20 cellular contexts compared by ENCODE assay signal in genomic region chr9:69936427-69936826, GRCh38.
DNase-seq lines count a peak whose midpoint lies in the region; ATAC-seq and TF ChIP-seq lines count a peak whose summit lies in the region.
"Had no signal": no experiment of that assay in that cellular context is flagged by ENCODE, and none has a peak within 500 bp of the region (broad histone marks: within the 10 kb centered on the region; RNA-seq: fewer than 3 reads in every experiment).

No MANE protein-coding gene starts in this region.

- H3K36me3 Mint-ChIP-seq in natural killer cell, result no peaks in the 10 kb centered on the region
- H3K36me3 Mint-ChIP-seq: activated CD8-positive, alpha-beta memory T cell treated with anti-CD3 and anti-CD28 coated beads, Interleukin-2, amount 10 ng/mL, durations not matched to agents 7 days and 5 days had no signal

- no peaks in the 10 kb centered on the region for H3K27me3 ChIP-seq in mammary epithelial cell (ENCODE audit: insufficient read depth, low read length)

- H2AFZ ChIP-seq in mammary epithelial cell (ENCODE audit: low read depth, low read length), result no peak overlapping the region

- H3K4me1 ChIP-seq in mammary epithelial cell (ENCODE audit: insufficient read depth, low read length), result peaks cover 10% of the 10 kb centered on the region

- BruUV-seq in mammary epithelial cell (replicated peaks; lab: Mats Ljungman, UMichigan), result no TSS peak

- peaks cover 4 to 5% of the 10 kb centered on the region in 2 donors for H3K9me3 Mint-ChIP-seq in natural killer cell

- in situ Hi-C loops in mammary epithelial cell (cut with MboI; ENCODE audit: low sequenced_read_pairs in 2 of 2), result no loop called here

- no peaks in the 10 kb centered on the region for H3K9me3 ChIP-seq in mammary epithelial cell (replicated peaks; ENCODE audit: insufficient read depth, low read length)

- peaks cover 2 to 8% of the 10 kb centered on the region in 2 donors for H3K27me3 Mint-ChIP-seq in natural killer cell (ENCODE audit: low read depth in 2 of 2)
- H3K27me3 Mint-ChIP-seq: activated CD8-positive, alpha-beta memory T cell treated with anti-CD3 and anti-CD28 coated beads, Interleukin-2, amount 10 ng/mL, durations not matched to agents 7 days and 5 days had no signal

- H3K9ac ChIP-seq in mammary epithelial cell (ENCODE audit: insufficient read depth, low read length), result no peak overlapping the region

- H3K4me1 Mint-ChIP-seq in natural killer cell, result no peaks in the 10 kb centered on the region
- H3K4me1 Mint-ChIP-seq: activated CD8-positive, alpha-beta memory T cell treated with anti-CD3 and anti-CD28 coated beads, Interleukin-2, amount 10 ng/mL, durations not matched to agents 7 days and 5 days; nephron had no signal

- dilution Hi-C loops in mammary epithelial cell (cut with HindIII; ENCODE audit: low sequenced_read_pairs), result loop anchor here (10.0 kb wide), 1 partner anchor 512 kb away; no protein-coding TSS in a partner anchor

- WGBS in mammary epithelial cell (ENCODE audit: low coverage, missing lambda C conversion rate), result 7% methylated on average over 1 of the region's 1 CpG

- no peak overlapping the region for H3K27ac Mint-ChIP-seq in natural killer cell
- H3K27ac Mint-ChIP-seq: activated CD8-positive, alpha-beta memory T cell treated with anti-CD3 and anti-CD28 coated beads, Interleukin-2, amount 10 ng/mL, durations not matched to agents 7 days and 5 days; nephron had no signal

- H3K4me2 ChIP-seq in mammary epithelial cell (ENCODE audit: insufficient read depth, low read depth, low read length), result no peak overlapping the region

- no peak overlapping the region for H3K27ac ChIP-seq in mammary epithelial cell (ENCODE audit: insufficient read depth, low read depth, low read length)
- H3K27ac ChIP-seq: SK-N-MC, VCaP had no signal

- CTCF ChIA-PET in mammary epithelial cell (lab: Charles Lee; ENCODE audit: low non-redundant PET), result no interaction called here

- H3K4me3 Mint-ChIP-seq in natural killer cell, result no peak overlapping the region
- H3K4me3 Mint-ChIP-seq: activated CD8-positive, alpha-beta memory T cell treated with anti-CD3 and anti-CD28 coated beads, Interleukin-2, amount 10 ng/mL, durations not matched to agents 7 days and 5 days; nephron had no signal

- no peaks in the 10 kb centered on the region for H3K36me3 ChIP-seq in mammary epithelial cell (ENCODE audit: insufficient read depth, low read length)

- no peak overlapping the region for H3K4me3 ChIP-seq in mammary epithelial cell (replicated peaks in 1 of 3; ENCODE audit: insufficient read depth in 1 of 3, low read depth in 2 of 3, low read length in 3 of 3)
- H3K4me3 ChIP-seq: SK-N-MC had no signal

- no peaks in the 10 kb centered on the region for H3K79me2 ChIP-seq in mammary epithelial cell (ENCODE audit: insufficient read depth, low read length)

- no peak for TF ChIP-seq CTCF in mammary epithelial cell (conservative IDR thresholded peaks at IDR 0.05 in 1 of 2, IDR thresholded peaks at IDR 0.05 in 1 of 2; ENCODE audit: extremely low read depth in 1 of 2, insufficient read depth in 1 of 2, low read depth in 1 of 2, low read length in 2 of 2)
- TF ChIP-seq CTCF in natural killer cell (IDR thresholded peaks at IDR 0.05), result no peak

- H4K20me1 ChIP-seq in mammary epithelial cell (ENCODE audit: insufficient read depth, low read length), result no peaks in the 10 kb centered on the region

- ATAC-seq in HG02763 (IDR thresholded peaks at IDR 0.05; ENCODE audit: unreplicated experiment) (no peak), natural killer cell (no peak)
- ATAC-seq: activated CD8-positive, alpha-beta memory T cell treated with anti-CD3 and anti-CD28 coated beads, Interleukin-2, amount 10 ng/mL, durations not matched to agents 7 days and 5 days; right cardiac atrium had no signal

- DNase-seq in DMS53 treated with DMSO at 0.1 percent for 48 hours (lab: John Stamatoyannopoulos, UW; ENCODE audit: unreplicated experiment) (peak; percentile 87), M059J (ENCODE audit: low read depth) (peak; percentile 62), mammary epithelial cell (peak; percentile 74), kidney tubule cell (ENCODE audit: low spot score) (peak; percentile 50), NCI-H524 treated with DMSO at 0.1 percent for 48 hours (lab: John Stamatoyannopoulos, UW) (no peak), natural killer cell (no peak)
- DNase-seq in stimulated activated CD4-positive, alpha-beta T cell treated with anti-CD3 and anti-CD28 coated beads, Interleukin-4, amount 100 ng/mL, for 4 hours, result no peak
- DNase-seq: activated CD8-positive, alpha-beta memory T cell treated with anti-CD3 and anti-CD28 coated beads, Interleukin-2, amount 10 ng/mL, durations not matched to agents 7 days and 5 days; activated naive CD4-positive, alpha-beta T cell; C1 segment of cervical spinal cord; caudate nucleus; hippocampal formation; NCI-H1930; NK-92 treated with Interleukin-12 subunit alpha and Interleukin-12 subunit beta, amount 100 ng/mL, for 24 hours; right cardiac atrium; stimulated activated CD4-positive, alpha-beta T cell treated with anti-CD3 and anti-CD28 coated beads, Interleukin-2, amount 100 ng/mL, for 48 hours had no signal

- intact Hi-C loops in mammary epithelial cell (cut with micrococcal nuclease), result no loop called here
- intact Hi-C loops in natural killer cell (cut with micrococcal nuclease), result no loop called here

Comparison
In these comparisons a context has a peak if more than half of its experiments do, and no peak if none do; other contexts are left out.
1. DNase-seq: peak in DMS53 treated with DMSO at 0.1 percent for 48 hours (single experiment), M059J (single experiment), mammary epithelial cell (single experiment) and kidney tubule cell (single experiment); none in NCI-H524 treated with DMSO at 0.1 percent for 48 hours (single experiment), stimulated activated CD4-positive, alpha-beta T cell treated with anti-CD3 and anti-CD28 coated beads, Interleukin-4, amount 100 ng/mL, for 4 hours (0 of 2) and natural killer cell (single experiment).